10 cellular contexts compared by ENCODE assay signal in the genomic region with DNA sequence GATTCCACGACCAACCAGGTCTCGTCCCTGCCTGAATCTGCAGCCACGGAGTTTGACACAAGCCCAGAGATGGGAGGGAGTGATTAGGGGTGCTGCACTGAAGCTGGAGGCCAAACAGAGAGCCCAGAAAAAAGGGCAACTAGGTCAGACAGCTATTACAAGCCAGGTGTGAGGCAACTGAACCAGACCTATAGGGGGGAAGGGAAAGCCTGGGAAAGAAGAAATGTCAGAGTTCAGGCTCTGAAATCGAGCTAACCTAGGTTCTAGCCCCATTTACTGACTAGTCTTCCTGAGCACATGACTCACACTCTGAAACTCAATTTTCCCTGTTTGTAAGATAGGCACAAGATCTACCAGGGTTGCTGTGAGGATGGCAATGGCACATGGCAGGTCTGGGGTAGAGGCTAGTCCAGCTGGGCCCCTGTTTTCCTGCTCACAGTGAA. TPM values are rescaled to one million over a fixed set of nuclear protein-coding genes. Genes with fewer than 3 reads are reported as not detected.
DNase-seq lines count a peak whose midpoint lies in the region; ATAC-seq, FAIRE-seq and TF ChIP-seq lines count a peak whose summit lies in the region.
"Had no signal": no experiment of that assay in that cellular context is flagged by ENCODE, and none has a peak within 500 bp of the region (broad histone marks: within the 10 kb centered on the region; RNA-seq: fewer than 3 reads in every experiment).

No MANE protein-coding gene starts in this region.

- TF ChIP-seq POLR2A in adrenal gland (IDR thresholded peaks at IDR 0.05) (peak in 1 of 2 donors; percentile 4), GM12892 (IDR thresholded peaks at IDR 0.05; ENCODE audit: low read depth, low read length) (no peak)

- peak overlapping the region; percentile 93 for H3K4me3 Mint-ChIP-seq in activated naive CD4-positive, alpha-beta T cell treated with anti-CD3 and anti-CD28 coated beads for 36 hours

- H3K4me3 ChIP-seq in adrenal gland = peak overlapping the region in 3 of 4 donors; percentile 57 to 84 (median 82)
- H3K4me3 ChIP-seq in keratinocyte (ENCODE audit: control insufficient read depth in 2 of 3, extremely low read depth in 1 of 3, insufficient read depth in 2 of 3, low read depth in 1 of 3, low read length in 3 of 3) = peak overlapping the region; percentile 89 to 94 (median 93)

- intact Hi-C loops in activated naive CD4-positive, alpha-beta T cell treated with anti-CD3 and anti-CD28 coated beads for 36 hours (cut with micrococcal nuclease) = loop anchor here (5.0 kb wide), 1 partner anchor 83 kb away; a partner anchor contains a TSS
- intact Hi-C loops in adrenal gland (cut with DNase I) = loop anchor here in 1 of 2 donors (10.0 kb wide), 1 partner anchor 60 kb away; no protein-coding TSS in a partner anchor

- CTCF ChIA-PET in activated naive CD4-positive, alpha-beta T cell treated with anti-CD3 and anti-CD28 coated beads for 36 hours (lab: Charles Lee) = interaction anchor here (0.9 kb wide), 1 partner anchor 111 kb away, joined by 3 read pairs; no protein-coding TSS in a partner anchor

- FAIRE-seq in keratinocyte (lab: Jason Lieb, UNC) (peak; percentile 77), GM12892 (lab: Jason Lieb, UNC) (no peak)

- H3K4me2 ChIP-seq in keratinocyte (ENCODE audit: control insufficient read depth, extremely low read depth, insufficient read depth, low read depth, low read length) = peak overlapping the region; percentile 83

- H3K27me3 Mint-ChIP-seq in activated naive CD4-positive, alpha-beta T cell treated with anti-CD3 and anti-CD28 coated beads for 36 hours (ENCODE audit: low read depth) = peaks cover 11% of the 10 kb centered on the region

- no peaks in the 10 kb centered on the region for H3K9me3 Mint-ChIP-seq in activated naive CD4-positive, alpha-beta T cell treated with anti-CD3 and anti-CD28 coated beads for 36 hours

- H3K9me3 ChIP-seq in adrenal gland (replicated peaks in 1 of 3) = no peaks in the 10 kb centered on the region
- no peaks in the 10 kb centered on the region for H3K9me3 ChIP-seq in keratinocyte (ENCODE audit: control insufficient read depth, low read depth, low read length)

- H3K36me3 ChIP-seq in adrenal gland (replicated peaks in 1 of 2) = peaks cover 0 to 9% of the 10 kb centered on the region in 2 donors
- H3K36me3 ChIP-seq in keratinocyte (ENCODE audit: control insufficient read depth in 2 of 2, extremely low read depth in 1 of 2, insufficient read depth in 2 of 2, low read length in 2 of 2) = peaks cover 15 to 38% of the 10 kb centered on the region in 2 experiments

- H3K79me2 ChIP-seq in keratinocyte (ENCODE audit: control insufficient read depth, insufficient read depth, low read length) = peaks cover 67% of the 10 kb centered on the region

- peaks cover 31% of the 10 kb centered on the region for H3K4me1 Mint-ChIP-seq in activated naive CD4-positive, alpha-beta T cell treated with anti-CD3 and anti-CD28 coated beads for 36 hours (ENCODE audit: low read depth)

- ATAC-seq in activated CD4-positive, CD25-positive, alpha-beta regulatory T cell treated with anti-CD3 and anti-CD28 coated beads, Interleukin-2, amount 50 U/mL, for 24 hours = no peak

- peaks cover 41% of the 10 kb centered on the region for H4K20me1 ChIP-seq in keratinocyte (ENCODE audit: control insufficient read depth, extremely low read depth, insufficient read depth, low read length)

- no peak for TF ChIP-seq CTCF in adrenal gland (IDR thresholded peaks at IDR 0.05)
- no peak for TF ChIP-seq CTCF in keratinocyte (optimal IDR thresholded peaks at IDR 0.05 in 1 of 3, IDR thresholded peaks at IDR 0.05 in 1 of 3, conservative IDR thresholded peaks at IDR 0.05 in 1 of 3; ENCODE audit: extremely low read depth in 1 of 3, insufficient read depth in 2 of 3, low read length in 3 of 3)

- DNase-seq in activated naive CD4-positive, alpha-beta T cell treated with anti-CD3 and anti-CD28 coated beads for 36 hours = no peak
- DNase-seq in activated naive CD4-positive, alpha-beta T cell treated with anti-CD3 and anti-CD28 coated beads, Interleukin-2, amount 50 U/mL, for 16 hours = no peak
- DNase-seq in adrenal gland (no peak), keratinocyte (ENCODE audit: low read depth, low spot score) (no peak), GM12892 (ENCODE audit: insufficient read length) (no peak), NCI-H1930 (lab: John Stamatoyannopoulos, UW) (no peak)
- DNase-seq: DMS153, NCI-H774 had no signal

- H2AFZ ChIP-seq in keratinocyte (ENCODE audit: control insufficient read depth, low read length) = no peak overlapping the region

- peaks cover 8% of the 10 kb centered on the region for H3K9me1 ChIP-seq in keratinocyte (ENCODE audit: control insufficient read depth, extremely low read depth, insufficient read depth, low read length)

- H3K27ac Mint-ChIP-seq in activated naive CD4-positive, alpha-beta T cell treated with anti-CD3 and anti-CD28 coated beads for 36 hours = no peak overlapping the region

- peak overlapping the region; percentile 76 for H3K9ac ChIP-seq in keratinocyte (ENCODE audit: control insufficient read depth, extremely low read depth, insufficient read depth, low read length)

- peak overlapping the region in 4 of 5 donors; percentile 50 to 95 (median 82) for H3K27ac ChIP-seq in adrenal gland
- H3K27ac ChIP-seq in keratinocyte (ENCODE audit: control insufficient read depth, insufficient read depth, low read length) = peak overlapping the region; percentile 70
- peak overlapping the region; percentile 30 for H3K27ac ChIP-seq in temporal lobe (ENCODE audit: low read depth, low read length)

- 46 to 52% (median 49%) methylated on average over 4 of the region's 4 CpGs for WGBS in adrenal gland, 4 donors

- H3K27me3 ChIP-seq in adrenal gland (no peaks in the 10 kb centered on the region), keratinocyte (ENCODE audit: control insufficient read depth, extremely low read depth, insufficient read depth, low read length) (no peaks in the 10 kb centered on the region)

- H3K4me1 ChIP-seq in adrenal gland (replicated peaks in 1 of 2) (peaks cover 49 to 52% of the 10 kb centered on the region in 2 donors), keratinocyte (ENCODE audit: control insufficient read depth, extremely low read depth, insufficient read depth, low read length) (peaks cover 50% of the 10 kb centered on the region)

- peaks cover 29% of the 10 kb centered on the region for H3K36me3 Mint-ChIP-seq in activated naive CD4-positive, alpha-beta T cell treated with anti-CD3 and anti-CD28 coated beads for 36 hours (ENCODE audit: low read depth)

- dilution Hi-C loops in keratinocyte (cut with MboI; ENCODE audit: extremely low pct_ligation_motif_present, low sequenced_read_pairs) = no loop called here

RNA-seq across cellular contexts. Expression of a gene that starts 1.7 kb away (rescaled TPM):
- total RNA-seq in activated naive CD4-positive, alpha-beta T cell treated with anti-CD3 and anti-CD28 coated beads for 36 hours = 10 to 100 TPM; 56.3 to 64.8 TPM
- total RNA-seq in adrenal gland = 1,000 to 10,000 TPM; 1,178 to 4,240 (median 2,741) TPM
- 1,000 to 10,000 TPM in 1 of 3 donors, 100 to 1,000 TPM in 2; 138 to 3,356 (median 348) TPM for polyA plus RNA-seq in adrenal gland
- polyA plus RNA-seq in keratinocyte = 363 to 515 TPM (median 434 TPM) in 3 replicates
- 72.5 TPM for polyA plus RNA-seq in keratinocyte (2011; ENCODE audit: low read depth)
- 267 and 283 TPM in 2 replicates for polyA plus RNA-seq in keratinocyte (2011; cell fraction: cytosol; rRNA removed)
- 731 and 733 TPM in 2 replicates for polyA plus RNA-seq in keratinocyte (2011; cell fraction: nucleus; rRNA removed)
- polyA plus RNA-seq in keratinocyte (2012; ENCODE audit: low replicate concordance) = 262 and 434 TPM in 2 replicates
- 1,082 to 2,772 TPM (median 1,362 TPM) in 3 replicates for polyA minus RNA-seq in keratinocyte
- polyA minus RNA-seq in keratinocyte (2011; cell fraction: cytosol; rRNA and poly(A)+ RNA removed) = 743 TPM
- 1,029 and 1,296 TPM in 2 replicates for polyA minus RNA-seq in keratinocyte (2011; cell fraction: nucleus; rRNA and poly(A)+ RNA removed)
- total RNA-seq in temporal lobe = 37.4 TPM
- polyA plus RNA-seq in GM12892 (2012; ENCODE audit: missing spikeins) = 44.2 TPM

Comparison
In these comparisons a context has a peak if more than half of its experiments do, and no peak if none do; other contexts are left out.
1. H3K27ac ChIP-seq: peak in every context shown above with its lines; median percentile 82 in adrenal gland; 70 in keratinocyte; 30 in temporal lobe.
2. RNA of a gene that starts 1.7 kb away (total RNA-seq): 1,178 to 4,240 TPM in adrenal gland; 56.3 to 64.8 TPM in activated naive CD4-positive, alpha-beta T cell treated with anti-CD3 and anti-CD28 coated beads for 36 hours and 37.4 TPM in temporal lobe (single experiment); every median in the first group is over 10 times any median in the second.